8 cellular contexts compared by ENCODE assay signal in the genomic region with DNA sequence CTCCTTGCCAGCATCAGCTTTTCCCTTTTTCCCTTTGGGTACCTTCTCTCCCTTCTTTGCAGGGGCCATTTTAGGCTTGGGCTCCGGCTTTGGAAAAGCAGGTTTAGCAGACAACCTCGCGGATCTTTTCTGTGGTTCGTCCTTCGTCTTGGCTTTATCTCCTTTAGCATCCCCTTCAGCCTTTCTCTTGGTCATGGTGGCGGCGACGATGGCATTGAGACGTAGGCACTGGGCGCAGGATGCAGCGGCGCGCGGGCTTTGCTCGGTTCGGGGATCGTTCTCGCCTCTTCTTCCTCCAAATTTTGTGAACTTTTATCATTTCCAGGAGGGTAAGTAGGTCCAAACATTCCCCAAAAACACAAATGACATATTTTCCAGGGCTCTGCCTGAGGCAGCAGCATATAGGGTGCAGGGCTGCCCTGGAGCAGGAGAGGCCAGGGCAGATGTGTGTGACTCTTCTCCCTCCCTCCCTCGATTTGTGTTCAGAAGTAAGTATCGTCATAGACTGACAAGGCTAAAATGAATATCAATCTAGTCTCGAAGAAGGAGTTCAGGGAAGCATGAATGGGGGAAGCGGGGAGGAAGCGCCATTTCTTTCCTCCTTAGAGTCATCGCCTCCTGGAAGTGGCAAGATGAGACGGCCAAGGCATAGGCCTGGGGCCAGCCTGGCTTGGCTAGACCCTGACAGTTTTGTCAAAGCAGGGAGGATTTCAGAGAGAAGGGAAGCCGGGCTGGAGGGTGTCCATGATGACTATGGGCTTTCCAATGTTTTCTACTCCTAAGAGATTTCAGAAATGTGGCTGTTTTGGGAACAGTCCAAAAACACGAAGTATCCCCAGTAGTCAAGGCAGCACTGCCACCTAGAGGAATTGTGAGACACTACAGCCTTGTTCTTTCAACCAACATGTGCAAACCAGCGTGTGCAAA. TPM values are rescaled to one million over a fixed set of nuclear protein-coding genes. Genes with fewer than 3 reads are reported as not detected.
DNase-seq lines count a peak whose midpoint lies in the region; ATAC-seq and TF ChIP-seq lines count a peak whose summit lies in the region.

No MANE protein-coding gene starts in this region.

- WGBS in esophagus squamous epithelium, 2 donors = 69% methylated on average over 28 of the region's 28 CpGs

- no peaks in the 10 kb centered on the region for H3F3A ChIP-seq in PC-3 (ENCODE audit: low read length, unreplicated experiment)

- TF ChIP-seq CTCF in PC-3 (conservative IDR thresholded peaks at IDR 0.05; ENCODE audit: low read depth, low read length) (peak; percentile 98), esophagus squamous epithelium (IDR thresholded peaks at IDR 0.05) (peak; percentile 65 to 96 (median 90))

- intact Hi-C loops in PC-3 (cut with micrococcal nuclease) = loop anchor here (1.0 to 5.0 kb wide), 4 partner anchors 120 to 292 kb away; no protein-coding TSS in a partner anchor
- intact Hi-C loops in esophagus squamous epithelium (cut with DNase I) = loop anchor here (10.0 kb wide), 1 partner anchor 301 kb away; no protein-coding TSS in a partner anchor

- H3K9me2 ChIP-seq in Karpas-422 (replicated peaks; ENCODE audit: insufficient read depth, low read length) (no peaks in the 10 kb centered on the region), PC-3 (replicated peaks; ENCODE audit: low read length) (no peaks in the 10 kb centered on the region)

- H3K4me3 ChIP-seq in Karpas-422 (ENCODE audit: low read length) = no peak overlapping the region
- peak overlapping the region; percentile 17; the same call in 1 of the 2 replicates for H3K4me3 ChIP-seq in PC-3 (ENCODE audit: low read length)
- H3K4me3 ChIP-seq in esophagus squamous epithelium = peak overlapping the region in 1 of 4 donors; percentile 21
- H3K4me3 ChIP-seq in subcutaneous abdominal adipose tissue (ENCODE audit: low read depth in 1 of 5, low read length in 5 of 5) = peak overlapping the region in 3 of 5 donors; percentile 25 to 49 (median 39)

- H3K79me2 ChIP-seq in Karpas-422 (ENCODE audit: low read length) (no peaks in the 10 kb centered on the region), PC-3 (ENCODE audit: low read length) (no peaks in the 10 kb centered on the region)

- peaks cover 8% of the 10 kb centered on the region for H3K27me3 Mint-ChIP-seq in activated T-cell treated with anti-CD3 and anti-CD28 coated beads, Interleukin-2, amount 50 U/mL, for 24 hours
- H3K27me3 Mint-ChIP-seq in naive thymus-derived CD8-positive, alpha-beta T cell = peaks cover 0 to 11% (median 2%) of the 10 kb centered on the region in 5 donors

- CTCF ChIA-PET in PC-3 (lab: Charles Lee) = no interaction called here

- H3K9ac ChIP-seq in Karpas-422 (ENCODE audit: low read length) = no peak overlapping the region
- H3K9ac ChIP-seq in PC-3 (ENCODE audit: low read length) = peak overlapping the region; percentile 33; the same call in 1 of the 2 replicates
- peak overlapping the region in 2 of 5 donors; percentile 10 to 38 for H3K9ac ChIP-seq in subcutaneous abdominal adipose tissue (ENCODE audit: low read length in 5 of 5)

- TF ChIP-seq POLR2A in esophagus squamous epithelium (IDR thresholded peaks at IDR 0.05) = no peak

- H3K4me1 ChIP-seq in Karpas-422 (ENCODE audit: low read length) = peaks cover 10% of the 10 kb centered on the region
- peaks cover 7% of the 10 kb centered on the region for H3K4me1 ChIP-seq in PC-3 (ENCODE audit: insufficient read depth, low read length)
- peaks cover 0 to 10% (median 0%) of the 10 kb centered on the region in 3 donors for H3K4me1 ChIP-seq in esophagus squamous epithelium
- H3K4me1 ChIP-seq in subcutaneous abdominal adipose tissue (ENCODE audit: control insufficient read depth in 5 of 5, insufficient read depth in 5 of 5, low read length in 5 of 5) = peaks cover 0 to 13% (median 7%) of the 10 kb centered on the region in 5 donors

- BruUV-seq in PC-3 (replicated peaks; lab: Mats Ljungman, UMichigan) = no TSS peak

- H4K20me1 ChIP-seq in Karpas-422 (ENCODE audit: insufficient read depth, low read depth, low read length) = no peaks in the 10 kb centered on the region
- no peaks in the 10 kb centered on the region for H4K20me1 ChIP-seq in PC-3 (ENCODE audit: low read length)

- H3K27me3 ChIP-seq in Karpas-422 (ENCODE audit: low read length) (no peaks in the 10 kb centered on the region), PC-3 (ENCODE audit: low read length) (no peaks in the 10 kb centered on the region), esophagus squamous epithelium (no peaks in the 10 kb centered on the region), subcutaneous abdominal adipose tissue (ENCODE audit: control insufficient read depth in 5 of 5, insufficient read depth in 4 of 5, low read length in 5 of 5) (no peaks in the 10 kb centered on the region)

- H3K9me3 Mint-ChIP-seq in activated T-cell treated with anti-CD3 and anti-CD28 coated beads, Interleukin-2, amount 50 U/mL, for 24 hours = no peaks in the 10 kb centered on the region
- H3K9me3 Mint-ChIP-seq in naive thymus-derived CD8-positive, alpha-beta T cell = no peaks in the 10 kb centered on the region

- H3K36me3 ChIP-seq in Karpas-422 (ENCODE audit: insufficient read depth, low read length) = no peaks in the 10 kb centered on the region
- H3K36me3 ChIP-seq in PC-3 (ENCODE audit: low read depth, low read length) = no peaks in the 10 kb centered on the region; the same call in 1 of the 2 replicates
- H3K36me3 ChIP-seq in esophagus squamous epithelium = no peaks in the 10 kb centered on the region
- H3K36me3 ChIP-seq in subcutaneous abdominal adipose tissue (ENCODE audit: control insufficient read depth in 5 of 5, insufficient read depth in 5 of 5, low read length in 5 of 5) = no peaks in the 10 kb centered on the region

- H2AFZ ChIP-seq in Karpas-422 (ENCODE audit: low read length) = no peak overlapping the region
- H2AFZ ChIP-seq in PC-3 (ENCODE audit: low read length) = peak overlapping the region; percentile 87

- POLR2A ChIA-PET in PC-3 (lab: Charles Lee; ENCODE audit: unreplicated experiment) = interaction anchor here (0.7 kb wide), 1 partner anchor 34 kb away, joined by 8 read pairs; no protein-coding TSS in a partner anchor
- POLR2A ChIA-PET in naive thymus-derived CD8-positive, alpha-beta T cell (lab: Charles Lee) = no interaction called here

- no peak overlapping the region for H3K27ac ChIP-seq in Karpas-422 (ENCODE audit: low read length)
- no peak overlapping the region for H3K27ac ChIP-seq in PC-3 (ENCODE audit: low read length)
- peak overlapping the region in 1 of 4 donors; percentile 3 for H3K27ac ChIP-seq in esophagus squamous epithelium
- H3K27ac ChIP-seq in subcutaneous abdominal adipose tissue (ENCODE audit: low read depth, low read length) = peak overlapping the region; percentile 31

- peaks cover 2% of the 10 kb centered on the region for H3K4me1 Mint-ChIP-seq in activated T-cell treated with anti-CD3 and anti-CD28 coated beads, Interleukin-2, amount 50 U/mL, for 24 hours (ENCODE audit: low read depth)
- peaks cover 0 to 2% (median 0%) of the 10 kb centered on the region in 4 donors for H3K4me1 Mint-ChIP-seq in naive thymus-derived CD8-positive, alpha-beta T cell

- no peaks in the 10 kb centered on the region for H3K9me3 ChIP-seq in Karpas-422 (ENCODE audit: low read length)
- peaks cover 3% of the 10 kb centered on the region; the same call in 1 of the 2 replicates for H3K9me3 ChIP-seq in PC-3 (ENCODE audit: low read length)
- H3K9me3 ChIP-seq in esophagus squamous epithelium = no peaks in the 10 kb centered on the region
- H3K9me3 ChIP-seq in subcutaneous abdominal adipose tissue (ENCODE audit: control insufficient read depth in 5 of 5, low read length in 5 of 5) = peaks cover 0 to 2% (median 0%) of the 10 kb centered on the region in 5 donors

- no peaks in the 10 kb centered on the region for H3K36me3 Mint-ChIP-seq in activated T-cell treated with anti-CD3 and anti-CD28 coated beads, Interleukin-2, amount 50 U/mL, for 24 hours (ENCODE audit: low read depth)
- no peaks in the 10 kb centered on the region for H3K36me3 Mint-ChIP-seq in naive thymus-derived CD8-positive, alpha-beta T cell

- no peak overlapping the region for H3K4me3 Mint-ChIP-seq in activated T-cell treated with anti-CD3 and anti-CD28 coated beads, Interleukin-2, amount 50 U/mL, for 24 hours
- no peak overlapping the region for H3K4me3 Mint-ChIP-seq in naive thymus-derived CD8-positive, alpha-beta T cell

- peak; percentile 71 for DNase-seq in DMS153 treated with DMSO at 0.1 percent for 48 hours (lab: John Stamatoyannopoulos, UW; ENCODE audit: unreplicated experiment)
- peak; percentile 89 for DNase-seq in Karpas-422
- peak; percentile 98 for DNase-seq in PC-3
- peak; percentile 43 for DNase-seq in activated T-cell treated with anti-CD3 and anti-CD28 coated beads, Interleukin-2, amount 50 U/mL, for 24 hours
- DNase-seq in esophagus squamous epithelium (lab: John Stamatoyannopoulos, UW) = no peak
- DNase-seq in naive thymus-derived CD8-positive, alpha-beta T cell = peak in 9 of 10 donors; percentile 37 to 75 (median 59)

- ATAC-seq in PC-3 = peak; percentile 68
- ATAC-seq in naive thymus-derived CD8-positive, alpha-beta T cell = peak; percentile 57 to 68
- ATAC-seq in GM21825 (IDR thresholded peaks at IDR 0.05; ENCODE audit: unreplicated experiment) = no peak

- no peak overlapping the region for H3K4me2 ChIP-seq in Karpas-422 (ENCODE audit: low read depth, low read length, poor library complexity, severe bottlenecking)
- peak overlapping the region; percentile 58 for H3K4me2 ChIP-seq in PC-3 (ENCODE audit: low read length)

- H3K27ac Mint-ChIP-seq in activated T-cell treated with anti-CD3 and anti-CD28 coated beads, Interleukin-2, amount 50 U/mL, for 24 hours = no peak overlapping the region
- no peak overlapping the region for H3K27ac Mint-ChIP-seq in naive thymus-derived CD8-positive, alpha-beta T cell

RNA-seq across cellular contexts. Expression of a gene that starts 13.2 kb away (rescaled TPM):
- not detected in 2 replicates for total RNA-seq in Karpas-422 (2014; rRNA removed; shearing (Covaris generic); ENCODE audit: low replicate concordance)
- total RNA-seq in PC-3 (2014; rRNA removed) (not detected in 2 replicates), esophagus squamous epithelium (not detected)
- total RNA-seq in naive thymus-derived CD8-positive, alpha-beta T cell = not detected
- polyA plus RNA-seq in naive thymus-derived CD8-positive, alpha-beta T cell = not detected

RNA-seq across cellular contexts. Expression of a gene that starts 43.6 kb away (rescaled TPM):
- 48.1 and 81.0 TPM in 2 replicates for total RNA-seq in Karpas-422 (2014; rRNA removed; shearing (Covaris generic); ENCODE audit: low replicate concordance)
- total RNA-seq in PC-3 (2014; rRNA removed) = 34.0 and 34.1 TPM in 2 replicates
- 10 to 100 TPM; 29.1 to 74.1 (median 42.5) TPM for total RNA-seq in esophagus squamous epithelium
- 10 to 100 TPM; 35.9 to 36.6 TPM for total RNA-seq in naive thymus-derived CD8-positive, alpha-beta T cell
- polyA plus RNA-seq in naive thymus-derived CD8-positive, alpha-beta T cell = 1 to 10 TPM; 3.9 to 5.6 (median 5.4) TPM
